9 cellular contexts compared by ENCODE assay signal in genomic region chr17:66691644-66692500, GRCh38.
DNase-seq lines count a peak whose midpoint lies in the region; ATAC-seq, FAIRE-seq and TF ChIP-seq lines count a peak whose summit lies in the region.
"Had no signal": no experiment of that assay in that cellular context is flagged by ENCODE, and none has a peak within 500 bp of the region (broad histone marks: within the 10 kb centered on the region; RNA-seq: fewer than 3 reads in every experiment).

No MANE protein-coding gene starts in this region.

- ATAC-seq in GM18858 (IDR thresholded peaks at IDR 0.05; ENCODE audit: unreplicated experiment) = no peak

- H3K27me3 ChIP-seq in hepatocyte = no peaks in the 10 kb centered on the region

- H2AFZ ChIP-seq in hepatocyte = no peak overlapping the region

- H3K27ac ChIP-seq in C4-2B (peak overlapping the region; percentile 65), angular gyrus (ENCODE audit: low read depth, low read length) (peak overlapping the region; percentile 59), hepatocyte (no peak overlapping the region)
- H3K27ac ChIP-seq: epithelial cell of prostate had no signal

- no peaks in the 10 kb centered on the region for H4K20me1 ChIP-seq in hepatocyte (ENCODE audit: insufficient read depth, poor library complexity, severe bottlenecking)

- no peaks in the 10 kb centered on the region for H3K36me3 ChIP-seq in hepatocyte (replicated peaks; ENCODE audit: insufficient read depth, low read depth)

- no peaks in the 10 kb centered on the region for H3K9me3 ChIP-seq in hepatocyte (ENCODE audit: low read depth)

- H3K9me2 ChIP-seq in hepatocyte (replicated peaks; ENCODE audit: insufficient read depth) = no peaks in the 10 kb centered on the region

- no peak for DNase-seq in HTR-8/SVneo (ENCODE audit: insufficient read length, low spot score)
- DNase-seq in lung microvascular endothelial cell (ENCODE audit: low read depth in 2 of 2) = peak; percentile 65 to 93
- no peak for DNase-seq in glomerular visceral epithelial cell (ENCODE audit: extremely low spot score)
- DNase-seq in LoVo (ENCODE audit: low spot score) = no peak
- no peak for DNase-seq in hepatocyte (ENCODE audit: low spot score)

- TF ChIP-seq CTCF in C4-2B (conservative IDR thresholded peaks at IDR 0.05) = no peak
- no peak for TF ChIP-seq CTCF in hepatocyte (IDR thresholded peaks at IDR 0.05; ENCODE audit: poor library complexity)

- H3K4me2 ChIP-seq in hepatocyte = no peak overlapping the region

- 74% methylated on average over 13 of the region's 13 CpGs for WGBS in hepatocyte (ENCODE audit: low lambda C conversion rate, missing lambda C conversion rate)

- no peak overlapping the region for H3K4me3 ChIP-seq in hepatocyte

- peak; percentile 86 for FAIRE-seq in HTR-8/SVneo (lab: Jason Lieb, UNC)

- no peaks in the 10 kb centered on the region for H3K4me1 ChIP-seq in hepatocyte (ENCODE audit: insufficient read depth)

- no peaks in the 10 kb centered on the region for H3K79me2 ChIP-seq in hepatocyte

Comparison
In these comparisons a context has a peak if more than half of its experiments do, and no peak if none do; other contexts are left out.
1. DNase-seq: peak in lung microvascular endothelial cell (2 of 2); none in HTR-8/SVneo (single experiment), glomerular visceral epithelial cell (single experiment), LoVo (single experiment) and hepatocyte (single experiment).